Comparison of ENCODE assay signal across 16 cellular contexts in the genomic region with DNA sequence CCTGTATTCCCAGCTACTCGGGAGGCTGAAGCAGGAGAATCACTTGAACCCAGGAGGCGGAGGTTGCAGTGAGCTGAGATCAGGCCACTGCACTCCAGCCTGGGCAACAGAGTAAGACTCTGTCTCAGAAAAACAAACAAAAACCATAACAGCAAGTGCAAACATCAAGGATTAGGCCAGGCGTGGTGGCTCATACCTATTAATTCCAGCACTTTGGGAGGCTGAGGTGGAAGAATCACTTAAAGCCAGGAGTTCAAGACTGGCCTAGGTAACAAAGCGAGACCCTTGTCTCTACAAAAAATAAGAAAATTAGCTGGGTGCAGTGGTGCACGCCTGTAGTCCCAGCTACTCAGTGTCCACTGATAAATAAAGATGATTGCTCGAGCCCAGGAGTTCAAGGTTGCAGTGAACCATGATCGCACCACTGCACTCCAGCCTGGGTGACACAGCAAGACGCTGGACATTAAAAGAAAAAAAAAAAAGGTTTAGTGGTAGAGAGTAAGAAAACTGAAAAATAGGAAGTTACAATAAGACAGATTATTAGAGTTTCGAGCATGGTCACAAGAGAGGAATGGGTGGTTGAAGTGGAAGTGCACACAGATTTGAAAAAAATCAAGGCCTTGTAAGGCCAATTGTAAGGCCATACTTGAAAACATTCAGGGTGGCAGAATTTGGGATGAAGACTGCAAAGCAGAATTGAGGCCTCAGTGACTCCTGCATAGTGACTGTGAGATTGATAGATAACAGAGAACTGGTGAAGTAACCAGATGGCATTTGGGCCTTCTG. TPM values are rescaled to one million over a fixed set of nuclear protein-coding genes. Genes with fewer than 3 reads are reported as not detected.
A peak's percentile ranks its signal among the peaks of the same experiment; 100 is the strongest.
DNase-seq lines count a peak whose midpoint lies in the region; ATAC-seq and TF ChIP-seq lines count a peak whose summit lies in the region.
"Had no signal": no experiment of that assay in that cellular context is flagged by ENCODE, and none has a peak within 500 bp of the region (broad histone marks: within the 10 kb centered on the region; RNA-seq: fewer than 3 reads in every experiment).

No MANE protein-coding gene starts in this region.

- TF ChIP-seq POLR2A in sigmoid colon (IDR thresholded peaks at IDR 0.05) = no peak

- ATAC-seq in sciatic nerve (no peak), GM18907 (IDR thresholded peaks at IDR 0.05; ENCODE audit: unreplicated experiment) (no peak)

- intact Hi-C loops in activated naive CD4-positive, alpha-beta T cell treated with anti-CD3 and anti-CD28 coated beads for 36 hours (cut with micrococcal nuclease) = no loop called here
- intact Hi-C loops in sigmoid colon (cut with DNase I) (no loop called here), sciatic nerve (cut with DNase I) (no loop called here)

- no peaks in the 10 kb centered on the region for H4K20me1 ChIP-seq in OCI-LY1 (ENCODE audit: insufficient read depth, low read length)

- no peak overlapping the region for H2AFZ ChIP-seq in OCI-LY1 (ENCODE audit: low read length)

- H3K4me1 Mint-ChIP-seq in activated naive CD4-positive, alpha-beta T cell treated with anti-CD3 and anti-CD28 coated beads for 36 hours (ENCODE audit: low read depth) = peaks cover 48% of the 10 kb centered on the region
- peaks cover 25% of the 10 kb centered on the region for H3K4me1 Mint-ChIP-seq in brain

- no peak for TF ChIP-seq EP300 in sigmoid colon (IDR thresholded peaks at IDR 0.05)

- H3K4me3 ChIP-seq in OCI-LY1 (ENCODE audit: low read depth, low read length, poor library complexity, severe bottlenecking) (no peak overlapping the region), sigmoid colon (no peak overlapping the region)
- H3K4me3 ChIP-seq: ovary, thoracic aorta had no signal

- no peaks in the 10 kb centered on the region for H3K9me2 ChIP-seq in OCI-LY1 (ENCODE audit: low read depth, low read length)

- no peaks in the 10 kb centered on the region for H3F3A ChIP-seq in OCI-LY1 (ENCODE audit: insufficient read depth, low read length)

- no peaks in the 10 kb centered on the region for H3K9me3 Mint-ChIP-seq in activated naive CD4-positive, alpha-beta T cell treated with anti-CD3 and anti-CD28 coated beads for 36 hours
- H3K9me3 Mint-ChIP-seq in brain = no peaks in the 10 kb centered on the region

- H3K4me3 Mint-ChIP-seq in activated naive CD4-positive, alpha-beta T cell treated with anti-CD3 and anti-CD28 coated beads for 36 hours = no peak overlapping the region
- peak overlapping the region in 1 of 5 experiments; percentile 71 for H3K4me3 Mint-ChIP-seq in brain

- TF ChIP-seq CTCF in OCI-LY1 (IDR thresholded peaks at IDR 0.05; ENCODE audit: low read length) (no peak), brain (conservative IDR thresholded peaks at IDR 0.05) (no peak), sigmoid colon (IDR thresholded peaks at IDR 0.05) (no peak)

- peaks cover 58% of the 10 kb centered on the region for H3K36me3 Mint-ChIP-seq in activated naive CD4-positive, alpha-beta T cell treated with anti-CD3 and anti-CD28 coated beads for 36 hours (ENCODE audit: low read depth)
- H3K36me3 Mint-ChIP-seq in brain = peaks cover 54% of the 10 kb centered on the region

- no peak overlapping the region for H3K9ac ChIP-seq in OCI-LY1 (ENCODE audit: low read length)

- H3K4me1 ChIP-seq in OCI-LY1 (ENCODE audit: insufficient read depth, low read length, severe bottlenecking) (peaks cover 16% of the 10 kb centered on the region), sigmoid colon (peaks cover 0 to 31% (median 19%) of the 10 kb centered on the region in 4 donors)

- H3K27me3 ChIP-seq in OCI-LY1 (ENCODE audit: insufficient read depth, low read length) (no peaks in the 10 kb centered on the region), sigmoid colon (no peaks in the 10 kb centered on the region)
- H3K27me3 ChIP-seq: brain microvascular endothelial cell, ovary had no signal

- H3K9me3 ChIP-seq in OCI-LY1 (ENCODE audit: low read length) = no peaks in the 10 kb centered on the region
- no peaks in the 10 kb centered on the region for H3K9me3 ChIP-seq in sigmoid colon
- H3K9me3 ChIP-seq: ovary, thoracic aorta had no signal

- H3K27ac ChIP-seq in OCI-LY1 (ENCODE audit: low read depth, low read length, poor library complexity, severe bottlenecking) (peak overlapping the region; percentile 33), sigmoid colon (no peak overlapping the region)
- H3K27ac ChIP-seq: brain microvascular endothelial cell, ovary, thoracic aorta had no signal

- H3K27me3 Mint-ChIP-seq in activated naive CD4-positive, alpha-beta T cell treated with anti-CD3 and anti-CD28 coated beads for 36 hours (ENCODE audit: low read depth) = no peaks in the 10 kb centered on the region
- peaks cover 3% of the 10 kb centered on the region for H3K27me3 Mint-ChIP-seq in brain

- peaks cover 60% of the 10 kb centered on the region for H3K36me3 ChIP-seq in OCI-LY1 (ENCODE audit: insufficient read depth, low read length)
- peaks cover 0 to 8% (median 0%) of the 10 kb centered on the region in 4 donors for H3K36me3 ChIP-seq in sigmoid colon
- H3K36me3 ChIP-seq: brain microvascular endothelial cell, ovary had no signal

- 87 to 92% methylated on average over 9 of the region's 9 CpGs for WGBS in sigmoid colon, 2 donors

- H3K27ac Mint-ChIP-seq in activated naive CD4-positive, alpha-beta T cell treated with anti-CD3 and anti-CD28 coated beads for 36 hours = peak overlapping the region; percentile 12
- peak overlapping the region in 3 of 5 experiments; percentile 23 to 49 (median 35) for H3K27ac Mint-ChIP-seq in brain

- H3K4me2 ChIP-seq in OCI-LY1 (ENCODE audit: low read length) = no peak overlapping the region

- H3K79me2 ChIP-seq in OCI-LY1 (ENCODE audit: insufficient read depth, low read length) = peaks cover 16% of the 10 kb centered on the region

- DNase-seq in activated naive CD4-positive, alpha-beta T cell treated with anti-CD3 and anti-CD28 coated beads for 36 hours = no peak
- no peak for DNase-seq in activated naive CD4-positive, alpha-beta T cell treated with anti-CD3 and anti-CD28 coated beads, Interleukin-2, amount 50 U/mL, for 16 hours
- DNase-seq in sigmoid colon = peak; percentile 29
- DNase-seq in amygdala (lab: John Stamatoyannopoulos, UW) = no peak
- DNase-seq in sciatic nerve (ENCODE audit: low spot score) = no peak
- DNase-seq: activated CD4-positive, CD25-positive, alpha-beta regulatory T cell treated with anti-CD3 and anti-CD28 coated beads, Interleukin-2, amount 50 U/mL, for 72 hours; mesendoderm; NCI-H1048; OCI-M1; ovary; stimulated activated CD4-positive, alpha-beta T cell treated with anti-CD3 and anti-CD28 coated beads, Interleukin-12 subunit alpha, Interleukin-12 subunit beta, amount 100 ng/mL, for 4 hours had no signal

- CTCF ChIA-PET in activated naive CD4-positive, alpha-beta T cell treated with anti-CD3 and anti-CD28 coated beads for 36 hours (lab: Charles Lee) = interaction anchor here (1.9 kb wide), 1 partner anchor 39 kb away, joined by 6 read pairs; no protein-coding TSS in a partner anchor

RNA-seq across cellular contexts. Expression of a gene that starts 6.4 kb away (rescaled TPM):
- total RNA-seq in activated naive CD4-positive, alpha-beta T cell treated with anti-CD3 and anti-CD28 coated beads for 36 hours = 100 to 1,000 TPM; 105 to 109 TPM
- polyA plus RNA-seq in brain (ENCODE audit: insufficient read depth, low read depth, low replicate concordance) (39.9 TPM), sigmoid colon (10 to 100 TPM; 44.6 to 73.1 (median 64.3) TPM)
- total RNA-seq in sigmoid colon (10 to 100 TPM; 35.7 to 64.5 (median 39.6) TPM), sciatic nerve (64.8 TPM)

RNA-seq across cellular contexts. Expression of a gene that starts 59.1 kb away (rescaled TPM):
- total RNA-seq in activated naive CD4-positive, alpha-beta T cell treated with anti-CD3 and anti-CD28 coated beads for 36 hours = 1,000 to 10,000 TPM; 1,772 to 1,864 TPM
- 4,172 TPM for polyA plus RNA-seq in brain (ENCODE audit: insufficient read depth, low read depth, low replicate concordance)
- total RNA-seq in sigmoid colon = 1,000 to 10,000 TPM; 1,887 to 2,459 (median 2,033) TPM
- 1,000 to 10,000 TPM; 3,723 to 4,314 (median 4,173) TPM for polyA plus RNA-seq in sigmoid colon
- 1,367 TPM for total RNA-seq in sciatic nerve
